In the genomic region with DNA sequence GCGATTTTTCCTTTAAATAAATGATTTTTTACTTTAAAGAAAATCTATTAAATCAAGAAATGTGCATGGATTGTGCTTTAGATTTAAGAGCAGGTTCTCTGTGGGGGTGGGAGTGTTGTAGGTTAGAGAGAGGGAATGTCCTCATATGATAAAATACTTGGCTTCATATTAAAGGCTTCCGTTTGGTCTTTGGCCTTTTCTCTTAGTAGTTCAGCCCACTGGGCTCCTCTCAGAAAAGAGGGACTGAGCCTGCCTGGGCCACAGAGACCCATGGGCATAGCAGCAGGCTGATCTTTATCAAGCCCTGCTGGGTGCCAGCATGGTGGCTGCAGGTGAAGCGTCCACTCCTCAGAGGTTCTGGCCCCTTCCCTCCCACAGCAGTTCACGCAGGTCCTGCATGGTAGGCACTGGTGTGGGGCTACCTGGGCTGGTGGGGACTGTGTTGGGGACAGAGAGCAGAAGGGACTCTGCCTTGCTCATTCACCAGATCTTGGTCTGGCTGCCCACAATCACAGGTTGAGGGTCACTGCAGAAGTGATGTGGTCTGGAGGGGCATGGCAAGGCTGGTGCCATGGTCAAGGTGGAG, we compare ENCODE assay signal across 17 cellular contexts. TPM values are rescaled to one million over a fixed set of nuclear protein-coding genes. Genes with fewer than 3 reads are reported as not detected.
DNase-seq lines count a peak whose midpoint lies in the region; ATAC-seq and TF ChIP-seq lines count a peak whose summit lies in the region.
"Had no signal": no experiment of that assay in that cellular context is flagged by ENCODE, and none has a peak within 500 bp of the region (broad histone marks: within the 10 kb centered on the region; RNA-seq: fewer than 3 reads in every experiment).

No MANE protein-coding gene starts in this region.

- POLR2A ChIA-PET in RWPE1 (lab: Yijun Ruan, JAX; ENCODE audit: low non-redundant PET) = no interaction called here

- H3K27me3 ChIP-seq in DND-41 (ENCODE audit: insufficient read depth, low read length, poor library complexity) (no peaks in the 10 kb centered on the region), iPS-18a (ENCODE audit: control insufficient read depth, insufficient read depth, low read length) (no peaks in the 10 kb centered on the region), skeletal muscle tissue (ENCODE audit: control insufficient read depth in 3 of 3, insufficient read depth in 3 of 3, low read length in 3 of 3) (no peaks in the 10 kb centered on the region)
- H3K27me3 ChIP-seq: transverse colon had no signal

- H3K79me2 ChIP-seq in DND-41 (ENCODE audit: insufficient read depth, low read length) = peaks cover 94% of the 10 kb centered on the region

- CTCF ChIA-PET in RWPE1 (lab: Yijun Ruan, JAX) = no interaction called here

- peaks cover 54% of the 10 kb centered on the region for H4K20me1 ChIP-seq in DND-41 (ENCODE audit: insufficient read depth, low read length)

- no peak overlapping the region for H3K27ac ChIP-seq in DND-41 (ENCODE audit: low read length)
- peak overlapping the region; percentile 20; the same call in 1 of the 2 replicates for H3K27ac ChIP-seq in RWPE1
- no peak overlapping the region for H3K27ac ChIP-seq in iPS-18a (ENCODE audit: low read length)
- H3K27ac ChIP-seq in skeletal muscle tissue (ENCODE audit: low read depth, low read length) = peak overlapping the region; percentile 97
- H3K27ac ChIP-seq: KMS-11 had no signal

- no peak for DNase-seq in DND-41
- DNase-seq in RWPE1 (ENCODE audit: low spot score) = no peak
- no peak for DNase-seq in NCI-H748 (lab: John Stamatoyannopoulos, UW; ENCODE audit: unreplicated experiment)
- DNase-seq in T-helper 9 cell = no peak
- DNase-seq: activated gamma-delta T cell; AML-193; effector CD4-positive, alpha-beta T cell; NCI-H2029; RPMI8226; stimulated activated naive B cell treated with anti-CD40 and anti-IgM and Interleukin-4, amounts not matched to agents 10 μg/mL and 1 μg/mL and 100 μg/mL, for 72 hours had no signal

- no peaks in the 10 kb centered on the region for H3K9me3 ChIP-seq in DND-41 (ENCODE audit: insufficient read depth, low read length, severe bottlenecking)
- H3K9me3 ChIP-seq in iPS-18a (ENCODE audit: control insufficient read depth, low read depth, low read length) = no peaks in the 10 kb centered on the region
- no peaks in the 10 kb centered on the region for H3K9me3 ChIP-seq in skeletal muscle tissue (ENCODE audit: control insufficient read depth in 3 of 3, low read length in 3 of 3)
- H3K9me3 ChIP-seq: transverse colon had no signal

- H3K4me3 ChIP-seq in DND-41 (ENCODE audit: low read depth in 1 of 2, low read length in 2 of 2) (0 out of 4 replicates have a peak overlapping the region, but pooled peaks of 1 of the 2 experiments have one; percentile 10), iPS-18a (ENCODE audit: low read length) (peak overlapping the region; percentile 86), skeletal muscle tissue (ENCODE audit: low read length in 3 of 3) (no peak overlapping the region)
- H3K4me3 ChIP-seq: transverse colon had no signal

- peaks cover 49% of the 10 kb centered on the region for H3K4me1 ChIP-seq in DND-41 (ENCODE audit: insufficient read depth, low read length)
- peaks cover 29% of the 10 kb centered on the region for H3K4me1 ChIP-seq in iPS-18a (ENCODE audit: control insufficient read depth, low read depth, low read length)
- H3K4me1 ChIP-seq in skeletal muscle tissue (ENCODE audit: control insufficient read depth in 3 of 3, insufficient read depth in 3 of 3, low read length in 3 of 3) = peaks cover 49 to 70% (median 64%) of the 10 kb centered on the region in 3 donors

- H3K9ac ChIP-seq in DND-41 (ENCODE audit: low read depth, low read length) (no peak overlapping the region), iPS-18a (ENCODE audit: low read length) (no peak overlapping the region), skeletal muscle tissue (ENCODE audit: low read depth in 1 of 3, low read length in 3 of 3) (peak overlapping the region in 1 of 3 donors; percentile 25)
- H3K9ac ChIP-seq: KMS-11 had no signal

- ATAC-seq in DND-41 (ENCODE audit: insufficient read depth, low read depth) = no peak
- ATAC-seq in GM19467 (IDR thresholded peaks at IDR 0.05; ENCODE audit: unreplicated experiment) = no peak
- ATAC-seq in HG03439 (IDR thresholded peaks at IDR 0.05; ENCODE audit: unreplicated experiment) = no peak
- ATAC-seq: esophagus mucosa; stimulated activated naive B cell treated with anti-CD40 and anti-IgM and Interleukin-4, amounts not matched to agents 10 μg/mL and 1 μg/mL and 100 μg/mL, for 72 hours had no signal

- H2AFZ ChIP-seq in DND-41 (ENCODE audit: low read depth, low read length) = no peak overlapping the region

- peak overlapping the region; percentile 25 for H3K4me2 ChIP-seq in DND-41 (ENCODE audit: insufficient read depth, low read length)
- H3K4me2 ChIP-seq: KMS-11 had no signal

- H3K36me3 ChIP-seq in DND-41 (ENCODE audit: insufficient read depth, low read length) (no peaks in the 10 kb centered on the region; the same call in 1 of the 2 replicates), iPS-18a (ENCODE audit: control insufficient read depth, low read depth, low read length) (no peaks in the 10 kb centered on the region), skeletal muscle tissue (ENCODE audit: control insufficient read depth in 3 of 3, insufficient read depth in 3 of 3, low read length in 3 of 3) (peaks cover 0 to 2% (median 0%) of the 10 kb centered on the region in 3 donors)
- H3K36me3 ChIP-seq: transverse colon had no signal

- TF ChIP-seq CTCF in DND-41 (IDR thresholded peaks at IDR 0.05; ENCODE audit: borderline replicate concordance, extremely low read depth, low read length, poor library complexity, severe bottlenecking) (no peak), RWPE1 (conservative IDR thresholded peaks at IDR 0.05; ENCODE audit: low read depth) (no peak)

RNA-seq across cellular contexts. Expression of a gene that starts 4.3 kb away (rescaled TPM):
- total RNA-seq in skeletal muscle tissue = 20.4 TPM

Comparison
In these comparisons a context has a peak if more than half of its experiments do, and no peak if none do; other contexts are left out.
1. H3K27ac ChIP-seq: peak in RWPE1 (single experiment) and skeletal muscle tissue (single experiment); none in DND-41 (single experiment) and iPS-18a (single experiment).